Comparison of ENCODE assay signal across 32 cellular contexts in genomic region chr6:158431560-158431959, GRCh38.
"Had no signal": no experiment of that assay in that cellular context is flagged by ENCODE, and none has a peak within 500 bp of the region (broad histone marks: within the 10 kb centered on the region; RNA-seq: fewer than 3 reads in every experiment).

No MANE protein-coding gene starts in this region.

- ATAC-seq: activated CD4-positive, alpha-beta T cell treated with anti-CD3 and anti-CD28 coated beads for 36 hours; activated CD4-positive, CD25-positive, alpha-beta regulatory T cell treated with anti-CD3 and anti-CD28 coated beads, Interleukin-2, amount 50 U/mL, for 24 hours; activated naive CD4-positive, alpha-beta T cell treated with anti-CD3 and anti-CD28 coated beads, Interleukin-2, amount 50 U/mL, for 72 hours; activated T-cell treated with anti-CD3 and anti-CD28 coated beads, Interleukin-2, amount 50 U/mL, for 4 hours; Panc1; WTC11 had no signal

- H3K4me1 ChIP-seq: adrenal gland, SJSA1 had no signal

- H3K4me1 Mint-ChIP-seq: activated CD4-positive, alpha-beta T cell treated with anti-CD3 and anti-CD28 coated beads for 36 hours; activated CD4-positive, alpha-beta T cell treated with anti-CD3 and anti-CD28 coated beads, Interleukin-2, amount 10 ng/mL, durations not matched to agents 7 days and 5 days; WTC11 had no signal

- H3K9me3 Mint-ChIP-seq: activated CD4-positive, alpha-beta T cell treated with anti-CD3 and anti-CD28 coated beads, Interleukin-2, amount 10 ng/mL, durations not matched to agents 7 days and 5 days; activated naive CD4-positive, alpha-beta T cell treated with anti-CD3 and anti-CD28 coated beads for 36 hours; activated naive CD4-positive, alpha-beta T cell treated with anti-CD3 and anti-CD28 coated beads, Interleukin-2, amount 50 U/mL, for 72 hours; activated T-cell treated with anti-CD3 and anti-CD28 coated beads, Interleukin-2, amount 50 U/mL, for 4 hours; activated T-helper 1 cell treated with anti-CD3 and anti-CD28 coated beads, Interleukin-12 subunit alpha, Interleukin-12 subunit beta, Interleukin-2, Interleukin-4 antibody, amounts not matched to agents 30 ng/mL and 10 ng/mL and 1 ng/mL, durations not matched to agents 14 hours and 24 hours and 36 hours; T-helper 1 cell treated with Interleukin-12 subunit alpha and Interleukin-12 subunit beta and Interleukin-4 antibody, amounts not matched to agents 30 μg/mL and 1 μg/mL, for 36 hours; T-helper 2 cell treated with Interferon-gamma antibody and Interleukin-4, amounts not matched to agents 5 μg/mL and 100 μg/mL, for 36 hours; WTC11 had no signal

- H3K27ac ChIP-seq: adrenal gland, brain microvascular endothelial cell, SJSA1 had no signal

- H3K27me3 Mint-ChIP-seq: activated CD4-positive, alpha-beta T cell treated with anti-CD3 and anti-CD28 coated beads for 36 hours; activated CD4-positive, alpha-beta T cell treated with anti-CD3 and anti-CD28 coated beads, Interleukin-2, amount 10 ng/mL, durations not matched to agents 7 days and 5 days had no signal

- H3K27me3 ChIP-seq: adrenal gland, brain microvascular endothelial cell, MG63, SJSA1 had no signal

- H3K4me3 ChIP-seq: adrenal gland, MG63, SJSA1 had no signal

- H3K4me3 Mint-ChIP-seq: activated CD4-positive, alpha-beta T cell treated with anti-CD3 and anti-CD28 coated beads for 36 hours; activated CD4-positive, alpha-beta T cell treated with anti-CD3 and anti-CD28 coated beads, Interleukin-2, amount 10 ng/mL, durations not matched to agents 7 days and 5 days; activated naive CD4-positive, alpha-beta T cell treated with anti-CD3 and anti-CD28 coated beads for 36 hours; activated T-cell treated with anti-CD3 and anti-CD28 coated beads, Interleukin-2, amount 50 U/mL, for 4 hours; activated T-helper 1 cell treated with anti-CD3 and anti-CD28 coated beads, Interleukin-12 subunit alpha, Interleukin-12 subunit beta, Interleukin-2, Interleukin-4 antibody, amounts not matched to agents 30 ng/mL and 10 ng/mL and 1 ng/mL, durations not matched to agents 14 hours and 24 hours and 36 hours; T-helper 1 cell treated with Interleukin-12 subunit alpha and Interleukin-12 subunit beta and Interleukin-4 antibody, amounts not matched to agents 30 μg/mL and 1 μg/mL, for 36 hours; T-helper 2 cell treated with Interferon-gamma antibody and Interleukin-4, amounts not matched to agents 5 μg/mL and 100 μg/mL, for 36 hours; WTC11 had no signal

- H3K27ac Mint-ChIP-seq: activated CD4-positive, alpha-beta T cell treated with anti-CD3 and anti-CD28 coated beads for 36 hours; activated CD4-positive, alpha-beta T cell treated with anti-CD3 and anti-CD28 coated beads, Interleukin-2, amount 10 ng/mL, durations not matched to agents 7 days and 5 days; activated naive CD4-positive, alpha-beta T cell treated with anti-CD3 and anti-CD28 coated beads for 36 hours; activated T-helper 1 cell treated with anti-CD3 and anti-CD28 coated beads, Interleukin-12 subunit alpha, Interleukin-12 subunit beta, Interleukin-2, Interleukin-4 antibody, amounts not matched to agents 30 ng/mL and 10 ng/mL and 1 ng/mL, durations not matched to agents 14 hours and 24 hours and 36 hours; T-helper 1 cell treated with Interleukin-12 subunit alpha and Interleukin-12 subunit beta and Interleukin-4 antibody, amounts not matched to agents 30 μg/mL and 1 μg/mL, for 36 hours; T-helper 2 cell treated with Interferon-gamma antibody and Interleukin-4, amounts not matched to agents 5 μg/mL and 100 μg/mL, for 36 hours; WTC11 had no signal

- H3K9me3 ChIP-seq: adrenal gland, MG63, SJSA1, SK-N-SH had no signal

- H3K9ac ChIP-seq: SK-N-SH had no signal

- H3K4me2 ChIP-seq: SK-N-SH had no signal

- H3K36me3 ChIP-seq: adrenal gland, brain microvascular endothelial cell, MG63 had no signal

- DNase-seq: activated CD4-positive, alpha-beta T cell treated with anti-CD3 and anti-CD28 coated beads for 36 hours; activated CD4-positive, alpha-beta T cell treated with anti-CD3 and anti-CD28 coated beads, Interleukin-2, amount 10 ng/mL, durations not matched to agents 7 days and 5 days; activated CD4-positive, alpha-beta T cell treated with anti-CD3 and anti-CD28 coated beads, Interleukin-2, amount 50 U/mL, for 48 hours; activated CD8-positive, alpha-beta memory T cell treated with anti-CD3 and anti-CD28 coated beads, Interleukin-2, amount 50 U/mL, for 4 hours; activated gamma-delta T cell treated with Interleukin-2 at 50 U/mL for 16 hours; activated naive CD4-positive, alpha-beta T cell treated with anti-CD3 and anti-CD28 coated beads for 36 hours; activated T-cell treated with anti-CD3 and anti-CD28 coated beads for 4 hours; activated T-cell treated with anti-CD3 and anti-CD28 coated beads, Interleukin-2, amount 50 U/mL, for 4 hours; adrenal gland; anterior cingulate cortex; brain microvascular endothelial cell; central memory CD4-positive, alpha-beta T cell; Kasumi-1; KG1; MG63; NCI-H1048; NCI-H1105 treated with DMSO at 0.1 percent for 48 hours; NCI-H1436; NCI-H1694; NCI-H2029; NCI-H345; SHP77 treated with DMSO at 0.1 percent for 48 hours; SK-N-SH had no signal

- FAIRE-seq: TTC549 had no signal
